Comparison of ENCODE assay signal across 8 cellular contexts in genomic region chr2:136378712-136379595, GRCh38.
DNase-seq lines count a peak whose midpoint lies in the region; ATAC-seq and TF ChIP-seq lines count a peak whose summit lies in the region.

No MANE protein-coding gene starts in this region.

- TF ChIP-seq CTCF in CD8-positive, alpha-beta T cell (IDR thresholded peaks at IDR 0.05): peak; percentile 86
- TF ChIP-seq CTCF in epithelial cell of proximal tubule (conservative IDR thresholded peaks at IDR 0.05; ENCODE audit: low read depth, low read length): peak; percentile 96
- TF ChIP-seq CTCF in tibial nerve (IDR thresholded peaks at IDR 0.05): peak; percentile 44 to 70 (median 56)

- H2AFZ ChIP-seq in neuronal stem cell (ENCODE audit: low read length): no peak overlapping the region

- CTCF ChIA-PET in CD8-positive, alpha-beta T cell (lab: Charles Lee): interaction anchor here (0.7 to 15.9 kb wide), 19 partner anchors 16 to 483 kb away, joined by 3 to 370 read pairs (median 3); no protein-coding TSS in a partner anchor
- CTCF ChIA-PET in activated CD8-positive, alpha-beta memory T cell treated with anti-CD3 and anti-CD28 coated beads, Interleukin-2, amount 10 ng/mL, durations not matched to agents 7 days and 5 days (lab: Charles Lee): interaction anchor here (1.3 to 7.4 kb wide), 7 partner anchors 51 to 471 kb away, joined by 3 to 109 read pairs (median 4); no protein-coding TSS in a partner anchor

- H2AK5ac ChIP-seq in neuronal stem cell (ENCODE audit: low read depth, low read length): no peak overlapping the region

- H3K27me3 ChIP-seq in CD8-positive, alpha-beta T cell (ENCODE audit: insufficient read depth, low read length): no peaks in the 10 kb centered on the region
- H3K27me3 ChIP-seq in neuronal stem cell (ENCODE audit: control insufficient read depth in 3 of 3, insufficient read depth in 3 of 3, low read depth in 1 of 3, low read length in 3 of 3) (no peaks in the 10 kb centered on the region), tibial nerve (no peaks in the 10 kb centered on the region)

- no peaks in the 10 kb centered on the region for H3K36me3 Mint-ChIP-seq in CD8-positive, alpha-beta T cell
- H3K36me3 Mint-ChIP-seq in activated CD8-positive, alpha-beta memory T cell treated with anti-CD3 and anti-CD28 coated beads, Interleukin-2, amount 10 ng/mL, durations not matched to agents 7 days and 5 days: peaks cover 1% of the 10 kb centered on the region

- H2BK5ac ChIP-seq in neuronal stem cell (ENCODE audit: low read length): no peak overlapping the region

- H3K18ac ChIP-seq in neuronal stem cell (ENCODE audit: low read length): no peak overlapping the region

- H3K27ac Mint-ChIP-seq in CD8-positive, alpha-beta T cell: peak overlapping the region; percentile 72
- H3K27ac Mint-ChIP-seq in activated CD8-positive, alpha-beta memory T cell treated with anti-CD3 and anti-CD28 coated beads, Interleukin-2, amount 10 ng/mL, durations not matched to agents 7 days and 5 days: no peak overlapping the region

- H3K27me3 Mint-ChIP-seq in CD8-positive, alpha-beta T cell (ENCODE audit: low read depth): no peaks in the 10 kb centered on the region
- H3K27me3 Mint-ChIP-seq in activated CD8-positive, alpha-beta memory T cell treated with anti-CD3 and anti-CD28 coated beads, Interleukin-2, amount 10 ng/mL, durations not matched to agents 7 days and 5 days: no peaks in the 10 kb centered on the region

- no peak overlapping the region for H3K27ac ChIP-seq in CD8-positive, alpha-beta T cell (ENCODE audit: low read depth, low read length)
- H3K27ac ChIP-seq in neuronal stem cell (replicated peaks; ENCODE audit: low read length) (no peak overlapping the region), tibial nerve (no peak overlapping the region)

- H3K36me3 ChIP-seq in CD8-positive, alpha-beta T cell (ENCODE audit: insufficient read depth, low read length): no peaks in the 10 kb centered on the region
- no peaks in the 10 kb centered on the region for H3K36me3 ChIP-seq in neuronal stem cell (replicated peaks in 1 of 2; ENCODE audit: control insufficient read depth in 2 of 2, insufficient read depth in 2 of 2, low read length in 2 of 2)
- no peaks in the 10 kb centered on the region for H3K36me3 ChIP-seq in tibial nerve

- H3K9ac ChIP-seq in neuronal stem cell (ENCODE audit: low read depth, low read length, poor library complexity): no peak overlapping the region

- H3K4me1 Mint-ChIP-seq in CD8-positive, alpha-beta T cell (ENCODE audit: low read depth): peaks cover 71% of the 10 kb centered on the region
- peaks cover 80% of the 10 kb centered on the region for H3K4me1 Mint-ChIP-seq in activated CD8-positive, alpha-beta memory T cell treated with anti-CD3 and anti-CD28 coated beads, Interleukin-2, amount 10 ng/mL, durations not matched to agents 7 days and 5 days

- H4K91ac ChIP-seq in neuronal stem cell (ENCODE audit: low read depth, low read length, poor library complexity): no peak overlapping the region

- H3K9me3 ChIP-seq in CD8-positive, alpha-beta T cell (ENCODE audit: low read length): no peaks in the 10 kb centered on the region
- H3K9me3 ChIP-seq in neuronal stem cell (replicated peaks in 1 of 2; ENCODE audit: control insufficient read depth in 2 of 2, insufficient read depth in 1 of 2, low read depth in 1 of 2, low read length in 2 of 2): no peaks in the 10 kb centered on the region
- H3K9me3 ChIP-seq in tibial nerve: no peaks in the 10 kb centered on the region

- TF ChIP-seq POLR2A in tibial nerve (IDR thresholded peaks at IDR 0.05): no peak

- H3K23ac ChIP-seq in neuronal stem cell (ENCODE audit: low read depth, low read length, poor library complexity): no peak overlapping the region

- no peak overlapping the region for H3K4me3 Mint-ChIP-seq in CD8-positive, alpha-beta T cell
- no peak overlapping the region for H3K4me3 Mint-ChIP-seq in activated CD8-positive, alpha-beta memory T cell treated with anti-CD3 and anti-CD28 coated beads, Interleukin-2, amount 10 ng/mL, durations not matched to agents 7 days and 5 days

- no peaks in the 10 kb centered on the region for H3K9me3 Mint-ChIP-seq in CD8-positive, alpha-beta T cell
- H3K9me3 Mint-ChIP-seq in activated CD8-positive, alpha-beta memory T cell treated with anti-CD3 and anti-CD28 coated beads, Interleukin-2, amount 10 ng/mL, durations not matched to agents 7 days and 5 days (ENCODE audit: low read depth): no peaks in the 10 kb centered on the region

- H3K79me1 ChIP-seq in neuronal stem cell (ENCODE audit: low read depth, low read length): no peaks in the 10 kb centered on the region

- H3K14ac ChIP-seq in neuronal stem cell (ENCODE audit: low read length): no peak overlapping the region

- WGBS in neuronal stem cell (ENCODE audit: extremely low coverage in 2 of 2, insufficient read length in 2 of 2, insufficient replicate concordance in 1 of 2), 2 donors: no CpG with 5 or more reads among the region's 4 CpGs
- WGBS in tibial nerve, 2 donors: 44 to 60% methylated on average over 4 of the region's 4 CpGs

- no peak overlapping the region for H2BK12ac ChIP-seq in neuronal stem cell (ENCODE audit: low read length)

- no peak overlapping the region for H2BK120ac ChIP-seq in neuronal stem cell (ENCODE audit: low read depth, low read length)

- no peak for TF ChIP-seq EP300 in tibial nerve (IDR thresholded peaks at IDR 0.05)

- no peak overlapping the region for H3K4ac ChIP-seq in neuronal stem cell (ENCODE audit: low read length)

- no peak overlapping the region for H2BK15ac ChIP-seq in neuronal stem cell (ENCODE audit: low read length)

- no peak overlapping the region for H3K4me2 ChIP-seq in neuronal stem cell (ENCODE audit: insufficient read depth, low read length, poor library complexity, severe bottlenecking)

- peak; percentile 40 for ATAC-seq in CD8-positive, alpha-beta T cell
- ATAC-seq in HG02759 (IDR thresholded peaks at IDR 0.05; ENCODE audit: unreplicated experiment): peak; percentile 11
- ATAC-seq in activated CD8-positive, alpha-beta memory T cell treated with anti-CD3 and anti-CD28 coated beads, Interleukin-2, amount 10 ng/mL, durations not matched to agents 7 days and 5 days: peak; percentile 32

- H3K4me3 ChIP-seq in CD8-positive, alpha-beta T cell (ENCODE audit: low read depth, low read length): no peak overlapping the region
- no peak overlapping the region for H3K4me3 ChIP-seq in epithelial cell of proximal tubule (ENCODE audit: low read depth, low read length)
- no peak overlapping the region for H3K4me3 ChIP-seq in neuronal stem cell (ENCODE audit: low read length in 2 of 2)
- no peak overlapping the region for H3K4me3 ChIP-seq in tibial nerve

- peak; percentile 57 to 83 (median 80) for DNase-seq in CD8-positive, alpha-beta T cell
- peak; percentile 61 for DNase-seq in NCI-H774 (lab: John Stamatoyannopoulos, UW)
- peak; percentile 87 for DNase-seq in activated CD8-positive, alpha-beta memory T cell treated with anti-CD3 and anti-CD28 coated beads, Interleukin-2, amount 10 ng/mL, durations not matched to agents 7 days and 5 days
- peak; percentile 18 for DNase-seq in epithelial cell of proximal tubule (ENCODE audit: low read depth)
- peak; percentile 64 for DNase-seq in neuronal stem cell (ENCODE audit: low spot score)
- peak in 1 of 2 donors; percentile 43 for DNase-seq in tibial nerve (ENCODE audit: low spot score in 2 of 2)
- DNase-seq in HCEC 1CT: no peak

- no peak overlapping the region for H4K8ac ChIP-seq in neuronal stem cell (ENCODE audit: low read depth, low read length)

- H3K4me1 ChIP-seq in CD8-positive, alpha-beta T cell (ENCODE audit: insufficient read depth, low read length): peaks cover 46% of the 10 kb centered on the region
- no peaks in the 10 kb centered on the region for H3K4me1 ChIP-seq in neuronal stem cell (ENCODE audit: control insufficient read depth in 2 of 2, insufficient read depth in 1 of 2, low read depth in 1 of 2, low read length in 2 of 2)
- H3K4me1 ChIP-seq in tibial nerve: peaks cover 0 to 6% (median 0%) of the 10 kb centered on the region in 4 donors

- intact Hi-C loops in CD8-positive, alpha-beta T cell (cut with DNase I, micrococcal nuclease): loop anchor here (1.0 to 5.0 kb wide), 10 partner anchors 52 to 463 kb away; partner anchors contain the start of genes DARS1 (in 2 of the 2) and CXCR4 (in 1 of the 2)

- POLR2A ChIA-PET in CD8-positive, alpha-beta T cell (lab: Charles Lee): interaction anchor here (1.0 to 1.3 kb wide), 2 partner anchors 261 to 463 kb away, joined by 3 to 4 read pairs; partner anchors contain the start of gene CXCR4
